ENCODE assay signal across 30 cellular contexts in genomic region chr6:81609736-81610135, GRCh38.
"Had no signal": no experiment of that assay in that cellular context is flagged by ENCODE, and none has a peak within 500 bp of the region (broad histone marks: within the 10 kb centered on the region; RNA-seq: fewer than 3 reads in every experiment).

No MANE protein-coding gene starts in this region.

- H3K9me3 Mint-ChIP-seq: activated CD4-positive, alpha-beta memory T cell treated with anti-CD3 and anti-CD28 coated beads for 36 hours; activated CD4-positive, alpha-beta T cell treated with anti-CD3 and anti-CD28 coated beads, Interleukin-2, amount 10 ng/mL, durations not matched to agents 24 days and 14 days; activated naive CD4-positive, alpha-beta T cell treated with anti-CD3 and anti-CD28 coated beads, Interleukin-2, amount 10 ng/mL, durations not matched to agents 7 days and 5 days; activated naive CD8-positive, alpha-beta T cell treated with anti-CD3 and anti-CD28 coated beads, Interleukin-2, amount 10 ng/mL, durations not matched to agents 7 days and 5 days; brain; T-helper 2 cell treated with Interferon-gamma antibody and Interleukin-4, amounts not matched to agents 5 μg/mL and 100 μg/mL, for 36 hours had no signal

- H3K9me3 ChIP-seq: ascending aorta, breast epithelium, colonic mucosa, esophagus squamous epithelium, gastroesophageal sphincter, heart right ventricle had no signal

- H3K27ac ChIP-seq: ascending aorta, breast epithelium, cardiac muscle cell, colonic mucosa, epithelial cell of prostate, esophagus squamous epithelium, gastroesophageal sphincter, heart right ventricle, hepatocyte had no signal

- H3K27ac Mint-ChIP-seq: activated CD4-positive, alpha-beta memory T cell treated with anti-CD3 and anti-CD28 coated beads for 36 hours; activated CD4-positive, alpha-beta T cell treated with anti-CD3 and anti-CD28 coated beads for 36 hours; activated CD4-positive, alpha-beta T cell treated with anti-CD3 and anti-CD28 coated beads, Interleukin-2, amount 10 ng/mL, durations not matched to agents 24 days and 14 days; activated naive CD4-positive, alpha-beta T cell treated with anti-CD3 and anti-CD28 coated beads, Interleukin-2, amount 10 ng/mL, durations not matched to agents 7 days and 5 days; activated naive CD4-positive, alpha-beta T cell treated with anti-CD3 and anti-CD28 coated beads, Interleukin-2, amount 50 U/mL, for 72 hours; activated naive CD8-positive, alpha-beta T cell treated with anti-CD3 and anti-CD28 coated beads, Interleukin-2, amount 10 ng/mL, durations not matched to agents 7 days and 5 days; activated T-cell treated with anti-CD3 and anti-CD28 coated beads, Interleukin-2, amount 50 U/mL, for 24 hours; activated T-cell treated with anti-CD3 and anti-CD28 coated beads, Interleukin-2, amount 50 U/mL, for 72 hours; brain; T-helper 17 cell; T-helper 2 cell treated with Interferon-gamma antibody and Interleukin-4, amounts not matched to agents 5 μg/mL and 100 μg/mL, for 36 hours had no signal

- H3K36me3 ChIP-seq: ascending aorta, breast epithelium, cardiac muscle cell, colonic mucosa, esophagus squamous epithelium, gastroesophageal sphincter, heart right ventricle had no signal

- DNase-seq: activated CD4-positive, alpha-beta memory T cell treated with anti-CD3 and anti-CD28 coated beads for 36 hours; activated CD4-positive, alpha-beta T cell treated with anti-CD3 and anti-CD28 coated beads for 36 hours; activated CD4-positive, alpha-beta T cell treated with anti-CD3 and anti-CD28 coated beads, Interleukin-2, amount 10 ng/mL, durations not matched to agents 24 days and 14 days; activated CD4-positive, CD25-positive, alpha-beta regulatory T cell; activated CD4-positive, CD25-positive, alpha-beta regulatory T cell treated with anti-CD3 and anti-CD28 coated beads, Interleukin-2, amount 50 U/mL, for 72 hours; activated CD8-positive, alpha-beta memory T cell treated with anti-CD3 and anti-CD28 coated beads, Interleukin-2, amount 50 U/mL, for 48 hours; activated gamma-delta T cell; activated naive CD4-positive, alpha-beta T cell; activated naive CD4-positive, alpha-beta T cell treated with anti-CD3 and anti-CD28 coated beads, Interleukin-2, amount 10 ng/mL, durations not matched to agents 7 days and 5 days; activated naive CD8-positive, alpha-beta T cell treated with anti-CD3 and anti-CD28 coated beads, Interleukin-2, amount 10 ng/mL, durations not matched to agents 7 days and 5 days; activated T-cell treated with anti-CD3 and anti-CD28 coated beads for 4 hours; activated T-cell treated with anti-CD3 and anti-CD28 coated beads, Interleukin-2, amount 50 U/mL, for 24 hours; activated T-cell treated with anti-CD3 and anti-CD28 coated beads, Interleukin-2, amount 50 U/mL, for 72 hours; central memory CD4-positive, alpha-beta T cell; cerebellar nuclear complex; colonic mucosa; effector CD8-positive, alpha-beta T cell; esophagus squamous epithelium; foreskin melanocyte; heart right ventricle; T-helper 17 cell had no signal

- H3K4me1 Mint-ChIP-seq: activated naive CD4-positive, alpha-beta T cell treated with anti-CD3 and anti-CD28 coated beads, Interleukin-2, amount 10 ng/mL, durations not matched to agents 7 days and 5 days; brain; T-helper 17 cell had no signal

- ATAC-seq: activated CD4-positive, alpha-beta T cell treated with anti-CD3 and anti-CD28 coated beads for 36 hours; activated naive CD4-positive, alpha-beta T cell treated with anti-CD3 and anti-CD28 coated beads, Interleukin-2, amount 50 U/mL, for 72 hours; activated T-cell treated with anti-CD3 and anti-CD28 coated beads, Interleukin-2, amount 50 U/mL, for 72 hours; gastroesophageal sphincter; heart right ventricle; T-helper 17 cell had no signal

- H3K27me3 Mint-ChIP-seq: activated CD4-positive, alpha-beta memory T cell treated with anti-CD3 and anti-CD28 coated beads for 36 hours; activated CD4-positive, alpha-beta T cell treated with anti-CD3 and anti-CD28 coated beads for 36 hours; activated CD4-positive, alpha-beta T cell treated with anti-CD3 and anti-CD28 coated beads, Interleukin-2, amount 10 ng/mL, durations not matched to agents 24 days and 14 days; activated naive CD4-positive, alpha-beta T cell treated with anti-CD3 and anti-CD28 coated beads, Interleukin-2, amount 10 ng/mL, durations not matched to agents 7 days and 5 days; activated T-cell treated with anti-CD3 and anti-CD28 coated beads, Interleukin-2, amount 50 U/mL, for 24 hours; brain; T-helper 17 cell had no signal

- H3K36me3 Mint-ChIP-seq: activated CD4-positive, alpha-beta memory T cell treated with anti-CD3 and anti-CD28 coated beads for 36 hours; activated naive CD4-positive, alpha-beta T cell treated with anti-CD3 and anti-CD28 coated beads, Interleukin-2, amount 10 ng/mL, durations not matched to agents 7 days and 5 days; activated naive CD4-positive, alpha-beta T cell treated with anti-CD3 and anti-CD28 coated beads, Interleukin-2, amount 50 U/mL, for 72 hours; activated naive CD8-positive, alpha-beta T cell treated with anti-CD3 and anti-CD28 coated beads, Interleukin-2, amount 10 ng/mL, durations not matched to agents 7 days and 5 days; brain had no signal

- H3K4me3 ChIP-seq: ascending aorta, breast epithelium, cardiac muscle cell, colonic mucosa, esophagus squamous epithelium, gastroesophageal sphincter, heart right ventricle, hepatocyte had no signal

- H3K4me3 Mint-ChIP-seq: activated CD4-positive, alpha-beta memory T cell treated with anti-CD3 and anti-CD28 coated beads for 36 hours; activated CD4-positive, alpha-beta T cell treated with anti-CD3 and anti-CD28 coated beads for 36 hours; activated CD4-positive, alpha-beta T cell treated with anti-CD3 and anti-CD28 coated beads, Interleukin-2, amount 10 ng/mL, durations not matched to agents 24 days and 14 days; activated naive CD4-positive, alpha-beta T cell treated with anti-CD3 and anti-CD28 coated beads, Interleukin-2, amount 10 ng/mL, durations not matched to agents 7 days and 5 days; activated naive CD8-positive, alpha-beta T cell treated with anti-CD3 and anti-CD28 coated beads, Interleukin-2, amount 10 ng/mL, durations not matched to agents 7 days and 5 days; activated T-cell treated with anti-CD3 and anti-CD28 coated beads, Interleukin-2, amount 50 U/mL, for 24 hours; activated T-cell treated with anti-CD3 and anti-CD28 coated beads, Interleukin-2, amount 50 U/mL, for 72 hours; brain; T-helper 17 cell; T-helper 2 cell treated with Interferon-gamma antibody and Interleukin-4, amounts not matched to agents 5 μg/mL and 100 μg/mL, for 36 hours had no signal
